10 cellular contexts compared by ENCODE assay signal in the genomic region with DNA sequence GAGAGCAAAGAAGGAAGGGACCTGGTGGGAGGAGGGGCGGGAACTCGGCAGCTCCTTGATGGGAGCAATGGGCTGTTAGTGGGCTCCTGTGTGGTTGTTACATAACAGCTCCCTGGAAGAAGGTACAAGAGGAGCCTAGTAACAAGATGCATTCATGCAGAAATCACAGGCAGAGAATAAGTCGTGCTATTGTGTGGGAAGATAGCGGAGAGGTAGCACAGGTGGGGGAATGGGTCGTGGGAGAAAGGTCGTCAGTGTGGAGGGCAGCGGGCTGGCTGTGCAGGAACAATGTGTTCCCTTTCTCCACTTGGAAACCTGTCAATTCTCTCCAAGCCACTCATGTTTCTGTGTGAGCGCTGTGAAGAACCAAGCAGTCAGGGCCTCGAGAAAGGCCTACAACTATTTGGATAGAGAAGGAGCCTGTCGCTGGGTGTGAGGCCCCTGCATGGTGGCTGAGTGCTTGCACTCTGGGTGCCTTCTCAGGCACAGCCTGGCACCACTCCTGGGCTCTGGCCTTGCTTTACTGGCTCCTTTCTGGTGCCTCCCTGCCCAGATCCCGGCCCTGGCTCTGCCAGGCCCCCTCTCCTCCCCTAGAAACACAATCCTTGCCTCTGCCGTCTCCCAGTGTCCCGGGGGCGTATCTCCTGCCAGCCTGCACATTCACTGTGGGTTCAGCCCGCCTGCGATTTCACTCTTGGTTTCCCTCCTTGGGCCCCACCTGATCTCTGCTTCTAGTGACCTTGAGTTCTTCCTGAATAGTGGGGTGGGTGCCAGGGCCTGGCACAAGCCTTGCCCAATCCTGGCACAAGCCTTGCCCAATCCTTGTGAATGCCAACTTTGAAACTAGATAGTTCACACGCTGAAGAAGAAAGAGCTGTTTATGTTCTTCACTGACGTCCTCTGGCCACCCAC. TPM values are rescaled to one million over a fixed set of nuclear protein-coding genes. Genes with fewer than 3 reads are reported as not detected.
A peak's percentile ranks its signal among the peaks of the same experiment; 100 is the strongest.
DNase-seq lines count a peak whose midpoint lies in the region; ATAC-seq and TF ChIP-seq lines count a peak whose summit lies in the region.
"Had no signal": no experiment of that assay in that cellular context is flagged by ENCODE, and none has a peak within 500 bp of the region (broad histone marks: within the 10 kb centered on the region; RNA-seq: fewer than 3 reads in every experiment).

No MANE protein-coding gene starts in this region.

- H3K9me3 ChIP-seq in SK-N-MC (ENCODE audit: low read depth, low read length): no peaks in the 10 kb centered on the region
- H3K9me3 ChIP-seq in gastroesophageal sphincter: no peaks in the 10 kb centered on the region
- H3K9me3 ChIP-seq in testis: no peaks in the 10 kb centered on the region
- H3K9me3 ChIP-seq in colonic mucosa: no peaks in the 10 kb centered on the region

- WGBS in gastroesophageal sphincter (ENCODE audit: low coverage in 1 of 2), 2 donors: 65% methylated on average over 12 of the region's 18 CpGs; no CpG with 5 or more reads in 1 of the 2 donors
- WGBS in testis, 2 donors: 40 to 55% methylated on average over 18 of the region's 18 CpGs

- TF ChIP-seq EP300 in gastroesophageal sphincter (IDR thresholded peaks at IDR 0.05): no peak

- DNase-seq in SK-N-MC (ENCODE audit: low read depth, low spot score) (no peak), testis (peak; percentile 91), colonic mucosa (no peak), NCI-H748 (lab: John Stamatoyannopoulos, UW; ENCODE audit: unreplicated experiment) (no peak), SIG-M5 treated with dmso at 0.1 percent for 504 hours (lab: John Stamatoyannopoulos, UW; ENCODE audit: unreplicated experiment) (no peak)
- DNase-seq: activated CD4-positive, CD25-positive, alpha-beta regulatory T cell treated with anti-CD3 and anti-CD28 coated beads, Interleukin-2, amount 50 U/mL, for 72 hours had no signal

- TF ChIP-seq CTCF in gastroesophageal sphincter (IDR thresholded peaks at IDR 0.05): no peak
- TF ChIP-seq CTCF in nephron (IDR thresholded peaks at IDR 0.05; ENCODE audit: unreplicated experiment in 3 of 3): no peak
- TF ChIP-seq CTCF in testis (IDR thresholded peaks at IDR 0.05): no peak
- no peak for TF ChIP-seq CTCF in colonic mucosa (IDR thresholded peaks at IDR 0.05)

- no peaks in the 10 kb centered on the region for H3K27me3 ChIP-seq in gastroesophageal sphincter
- H3K27me3 ChIP-seq in testis: no peaks in the 10 kb centered on the region
- H3K27me3 ChIP-seq in colonic mucosa: no peaks in the 10 kb centered on the region

- no peaks in the 10 kb centered on the region for H3K36me3 ChIP-seq in SK-N-MC (ENCODE audit: insufficient read depth, low read length)
- no peaks in the 10 kb centered on the region for H3K36me3 ChIP-seq in gastroesophageal sphincter
- no peaks in the 10 kb centered on the region for H3K36me3 ChIP-seq in testis (ENCODE audit: low read depth, missing control alignments)
- no peaks in the 10 kb centered on the region for H3K36me3 ChIP-seq in colonic mucosa

- peak overlapping the region in 1 of 3 experiments; percentile 13 for H3K4me3 Mint-ChIP-seq in nephron

- intact Hi-C loops in testis (cut with DNase I; ENCODE audit: low total_unique reads) (no loop called here), colonic mucosa (cut with DNase I) (no loop called here)

- H3K9me3 Mint-ChIP-seq in nephron: no peaks in the 10 kb centered on the region

- no peaks in the 10 kb centered on the region for H3K36me3 Mint-ChIP-seq in nephron (ENCODE audit: low read depth)

- TF ChIP-seq POLR2A in gastroesophageal sphincter (IDR thresholded peaks at IDR 0.05): no peak
- no peak for TF ChIP-seq POLR2A in testis (IDR thresholded peaks at IDR 0.05)

- H3K4me1 Mint-ChIP-seq in nephron: peaks cover 37% of the 10 kb centered on the region

- H3K9ac ChIP-seq in SK-N-MC (ENCODE audit: insufficient read length) (peak overlapping the region; percentile 49), colonic mucosa (ENCODE audit: low read depth in 2 of 2, low read length in 2 of 2) (no peak overlapping the region)

- H3K4me3 ChIP-seq in SK-N-MC (no peak overlapping the region), gastroesophageal sphincter (no peak overlapping the region), testis (no peak overlapping the region), colonic mucosa (no peak overlapping the region)
- H3K4me3 ChIP-seq: K562 had no signal

- ATAC-seq in gastroesophageal sphincter (peak; percentile 85), GM18502 (IDR thresholded peaks at IDR 0.05; ENCODE audit: poor library complexity, unreplicated experiment) (no peak)
- ATAC-seq: K562 had no signal

- peak overlapping the region; percentile 90 to 96 (median 92) for H3K27ac Mint-ChIP-seq in nephron

- H3K27ac ChIP-seq in SK-N-MC (no peak overlapping the region), gastroesophageal sphincter (peak overlapping the region; percentile 32 to 85 (median 74)), testis (peak overlapping the region; percentile 88 to 95), colonic mucosa (no peak overlapping the region)

- no peaks in the 10 kb centered on the region for H3K27me3 Mint-ChIP-seq in nephron (ENCODE audit: low read depth)

- peaks cover 0 to 22% (median 3%) of the 10 kb centered on the region in 3 donors for H3K4me1 ChIP-seq in gastroesophageal sphincter
- H3K4me1 ChIP-seq in testis: peaks cover 36% of the 10 kb centered on the region
- H3K4me1 ChIP-seq in colonic mucosa: no peaks in the 10 kb centered on the region

RNA-seq across cellular contexts. Expression of a gene that starts 7.4 kb away (rescaled TPM):
- 10 to 100 TPM; 11.6 to 34.5 (median 22.5) TPM for total RNA-seq in gastroesophageal sphincter
- 10 to 100 TPM in 1 of 2 donors, 1 to 10 TPM in 1; 7.0 to 16.0 TPM for total RNA-seq in testis
- 5.8 TPM for polyA plus RNA-seq in testis (ENCODE audit: insufficient read depth, low read depth, low replicate concordance)
- 1 to 10 TPM; 3.6 to 3.8 TPM for total RNA-seq in colonic mucosa
- total RNA-seq: K562 had no signal

RNA-seq across cellular contexts. Expression of a gene that starts 12.1 kb away (rescaled TPM):
- total RNA-seq in gastroesophageal sphincter: 100 to 1,000 TPM; 185 to 242 (median 199) TPM
- 100 to 1,000 TPM; 227 to 316 TPM for total RNA-seq in testis
- 157 TPM for polyA plus RNA-seq in testis (ENCODE audit: insufficient read depth, low read depth, low replicate concordance)
- 100 to 1,000 TPM; 160 to 197 TPM for total RNA-seq in colonic mucosa

RNA-seq across cellular contexts. Expression of a gene that starts 43.5 kb away (rescaled TPM):
- total RNA-seq in gastroesophageal sphincter (10 to 100 TPM; 21.6 to 53.5 (median 44.9) TPM), testis (10 to 100 TPM in 1 of 2 donors, 1 to 10 TPM in 1; 9.8 to 24.7 TPM), colonic mucosa (1 to 10 TPM; 1.2 to 2.6 TPM)
- 79.3 TPM for polyA plus RNA-seq in testis (ENCODE audit: insufficient read depth, low read depth, low replicate concordance)

Comparison
In these comparisons a context has a peak if more than half of its experiments do, and no peak if none do; other contexts are left out.
1. H3K27ac ChIP-seq: peak in gastroesophageal sphincter (4 of 4) and testis (2 of 2); none in SK-N-MC (single experiment) and colonic mucosa (single experiment).